In genomic region chr12:113196996-113197395, GRCh38 we compare ENCODE assay signal across 8 cellular contexts.
A peak's percentile ranks its signal among the peaks of the same experiment; 100 is the strongest.
DNase-seq lines count a peak whose midpoint lies in the region; ATAC-seq lines count a peak whose summit lies in the region.

No MANE protein-coding gene starts in this region.

- DNase-seq in SIG-M5 treated with dmso at 0.1 percent for 504 hours (lab: John Stamatoyannopoulos, UW; ENCODE audit: unreplicated experiment): peak; percentile 77
- DNase-seq in SIG-M5 (lab: John Stamatoyannopoulos, UW): no peak
- peak; percentile 50 for DNase-seq in NCI-H2107 (lab: John Stamatoyannopoulos, UW)
- DNase-seq in UCSD-AML1 (lab: John Stamatoyannopoulos, UW; ENCODE audit: unreplicated experiment): peak; percentile 53
- peak in 49 of 61 donors; percentile 4 to 72 (median 35) for DNase-seq in caudate nucleus (lab: John Stamatoyannopoulos, UW)
- peak; percentile 81 for DNase-seq in islet precursor cell
- DNase-seq in stimulated activated CD4-positive, alpha-beta T cell treated with anti-CD3 and anti-CD28 coated beads, Interleukin-4, amount 100 ng/mL, for 48 hours (ENCODE audit: low read depth in 2 of 2): peak; percentile 24 to 48

- ATAC-seq in HG02763 (IDR thresholded peaks at IDR 0.05; ENCODE audit: unreplicated experiment): peak; percentile 75

- H3K27ac ChIP-seq in caudate nucleus (ENCODE audit: low read depth, low read length): no peak overlapping the region
